Comparison of ENCODE assay signal across 21 cellular contexts in genomic region chr7:113764401-113765035, GRCh38.
"Had no signal": no experiment of that assay in that cellular context is flagged by ENCODE, and none has a peak within 500 bp of the region (broad histone marks: within the 10 kb centered on the region; RNA-seq: fewer than 3 reads in every experiment).

No MANE protein-coding gene starts in this region.

- H3K4me1 ChIP-seq: esophagus squamous epithelium, psoas muscle, right lobe of liver, suprapubic skin had no signal

- H3K4me1 Mint-ChIP-seq: activated CD4-positive, alpha-beta T cell treated with anti-CD3 and anti-CD28 coated beads, Interleukin-2, amount 10 ng/mL, durations not matched to agents 7 days and 5 days; activated naive CD8-positive, alpha-beta T cell treated with anti-CD3 and anti-CD28 coated beads for 36 hours; neural crest cell; T-cell had no signal

- H3K36me3 ChIP-seq: cardiac muscle cell, esophagus squamous epithelium, heart left ventricle, right lobe of liver, suprapubic skin had no signal

- ATAC-seq: activated T-cell treated with anti-CD3 and anti-CD28 coated beads, Interleukin-2, amount 50 U/mL, for 72 hours; heart left ventricle; left colon; psoas muscle; right lobe of liver; stimulated activated naive CD8-positive, alpha-beta T cell treated with anti-CD3 and anti-CD28 coated beads, Interleukin-15, Interleukin-2, amounts not matched to agents 100 U/mL and 50 U/mL, for 24 hours; T-cell had no signal

- H3K27me3 Mint-ChIP-seq: activated CD4-positive, alpha-beta T cell treated with anti-CD3 and anti-CD28 coated beads, Interleukin-2, amount 10 ng/mL, durations not matched to agents 7 days and 5 days; activated naive CD8-positive, alpha-beta T cell treated with anti-CD3 and anti-CD28 coated beads for 36 hours; T-cell had no signal

- H3K36me3 Mint-ChIP-seq: activated naive CD8-positive, alpha-beta T cell treated with anti-CD3 and anti-CD28 coated beads for 36 hours; T-cell had no signal

- H3K9me3 Mint-ChIP-seq: activated CD4-positive, alpha-beta T cell treated with anti-CD3 and anti-CD28 coated beads, Interleukin-2, amount 10 ng/mL, durations not matched to agents 7 days and 5 days; neural crest cell had no signal

- H3K27ac Mint-ChIP-seq: activated CD4-positive, alpha-beta T cell treated with anti-CD3 and anti-CD28 coated beads, Interleukin-2, amount 10 ng/mL, durations not matched to agents 7 days and 5 days; activated naive CD8-positive, alpha-beta T cell treated with anti-CD3 and anti-CD28 coated beads for 36 hours; activated T-cell treated with anti-CD3 and anti-CD28 coated beads, Interleukin-2, amount 50 U/mL, for 72 hours; T-cell had no signal

- H3K4me3 Mint-ChIP-seq: activated CD4-positive, alpha-beta T cell treated with anti-CD3 and anti-CD28 coated beads, Interleukin-2, amount 10 ng/mL, durations not matched to agents 7 days and 5 days; activated naive CD8-positive, alpha-beta T cell treated with anti-CD3 and anti-CD28 coated beads for 36 hours; activated T-cell treated with anti-CD3 and anti-CD28 coated beads, Interleukin-2, amount 50 U/mL, for 72 hours; neural crest cell; T-cell had no signal

- DNase-seq: activated CD4-positive, alpha-beta T cell treated with anti-CD3 and anti-CD28 coated beads, Interleukin-2, amount 10 ng/mL, durations not matched to agents 7 days and 5 days; activated CD8-positive, alpha-beta memory T cell treated with anti-CD3 and anti-CD28 coated beads, Interleukin-2, amount 50 U/mL, for 48 hours; activated gamma-delta T cell treated with Interleukin-2 at 50 U/mL for 16 hours; activated naive CD8-positive, alpha-beta T cell treated with anti-CD3 and anti-CD28 coated beads for 36 hours; activated T-cell treated with anti-CD3 and anti-CD28 coated beads, Interleukin-2, amount 50 U/mL, for 72 hours; anterior cingulate cortex; esophagus squamous epithelium; heart left ventricle; left colon; midbrain; psoas muscle; right lobe of liver; stimulated activated naive CD8-positive, alpha-beta T cell treated with anti-CD3 and anti-CD28 coated beads, Interleukin-15, Interleukin-2, amounts not matched to agents 100 U/mL and 50 U/mL, for 24 hours; T-cell; T-helper 9 cell; trophoblast cell had no signal

- H3K4me3 ChIP-seq: cardiac muscle cell, esophagus squamous epithelium, heart left ventricle, lung, psoas muscle, right lobe of liver, smooth muscle cell, suprapubic skin had no signal

- H3K27me3 ChIP-seq: cardiac muscle cell, esophagus squamous epithelium, heart left ventricle, right lobe of liver, suprapubic skin had no signal

- H3K27ac ChIP-seq: cardiac muscle cell, esophagus squamous epithelium, heart left ventricle, psoas muscle, right lobe of liver, suprapubic skin had no signal

- H3K9me3 ChIP-seq: esophagus squamous epithelium, psoas muscle, right lobe of liver, suprapubic skin had no signal
